7 cellular contexts compared by ENCODE assay signal in genomic region chr4:102869569-102870227, GRCh38. TPM values are rescaled to one million over a fixed set of nuclear protein-coding genes. Genes with fewer than 3 reads are reported as not detected.
A peak's percentile ranks its signal among the peaks of the same experiment; 100 is the strongest.
DNase-seq lines count a peak whose midpoint lies in the region; ATAC-seq, FAIRE-seq and TF ChIP-seq lines count a peak whose summit lies in the region.

No MANE protein-coding gene starts in this region.

- CTCF ChIA-PET in GM12878 (lab: Yijun Ruan, JAX), result interaction anchor here (1.0 to 4.7 kb wide), 2 partner anchors 41 to 44 kb away, joined by 4 to 30 read pairs; partner anchors contain the start of gene UBE2D3

- TF ChIP-seq POLR2A in GM12878 (IDR thresholded peaks at IDR 0.05; ENCODE audit: low read depth, low read length), result no peak

- H3K27me3 ChIP-seq in Loucy (ENCODE audit: insufficient read depth, low read length, poor library complexity, severe bottlenecking) (no peaks in the 10 kb centered on the region), GM12878 (replicated peaks in 1 of 2; ENCODE audit: control insufficient read depth in 2 of 2, insufficient read depth in 2 of 2, low read length in 1 of 2) (no peaks in the 10 kb centered on the region), lower lobe of right lung (ENCODE audit: low read depth) (no peaks in the 10 kb centered on the region), tibial artery (no peaks in the 10 kb centered on the region)

- no peak for TF ChIP-seq EP300 in GM12878 (IDR thresholded peaks at IDR 0.05; ENCODE audit: borderline replicate concordance in 1 of 2, control insufficient read depth in 1 of 2, low read depth in 2 of 2, low read length in 2 of 2)

- H3K27ac ChIP-seq in GM12878 (ENCODE audit: control insufficient read depth, insufficient read depth) (peak overlapping the region; percentile 98), lower lobe of right lung (peak overlapping the region; percentile 94), tibial artery (peak overlapping the region; percentile 93 to 97)

- H3K4me3 ChIP-seq in GM12875 (ENCODE audit: low read depth, low read length) (peak overlapping the region; percentile 57), Loucy (ENCODE audit: low read length, poor library complexity, severe bottlenecking) (peak overlapping the region; percentile 78), GM12878 (peak overlapping the region; percentile 70), lower lobe of right lung (peak overlapping the region; percentile 78), tibial artery (peak overlapping the region; percentile 64 to 72)

- H3K36me3 ChIP-seq in Loucy (ENCODE audit: insufficient read depth, low read length) (no peaks in the 10 kb centered on the region), GM12878 (ENCODE audit: control insufficient read depth in 2 of 2, insufficient read depth in 2 of 2, low read length in 1 of 2) (peaks cover 0 to 3% of the 10 kb centered on the region in 2 experiments; a peak in 1 of 4 replicates), lower lobe of right lung (peaks cover under 1% of the 10 kb centered on the region), tibial artery (no peaks in the 10 kb centered on the region)

- ATAC-seq in GM21529 (IDR thresholded peaks at IDR 0.05; ENCODE audit: unreplicated experiment) (peak; percentile 23), GM12878 (peak; percentile 39), lower lobe of right lung (no peak)

- RAD21 ChIA-PET in GM12878 (lab: Charles Lee; ENCODE audit: unreplicated experiment), result interaction anchor here (1.2 to 7.4 kb wide), 4 partner anchors 14 to 205 kb away, joined by 3 to 139 read pairs (median 7); partner anchors contain the start of gene UBE2D3

- SMC1A ChIA-PET in GM12878 (lab: Charles Lee; ENCODE audit: uncharacterized antibody, unreplicated experiment), result interaction anchor here (0.9 to 5.4 kb wide), 3 partner anchors 44 to 58 kb away, joined by 3 to 91 read pairs (median 16); partner anchors contain the start of gene UBE2D3

- H3K9ac ChIP-seq in Loucy (ENCODE audit: low read depth, low read length, poor library complexity, severe bottlenecking), result peak overlapping the region; percentile 71
- peak overlapping the region; percentile 97 for H3K9ac ChIP-seq in GM12878 (ENCODE audit: control insufficient read depth, insufficient read depth, low read length)

- 2% methylated on average over 19 of the region's 19 CpGs for WGBS in GM12878 (ENCODE audit: insufficient coverage, insufficient replicate concordance, low lambda C conversion rate, missing lambda C conversion rate)

- DNase-seq in GM12878 (ENCODE audit: low read depth, low spot score) (no peak), lower lobe of right lung (no peak), tibial artery (peak in 1 of 2 donors; percentile 21), GOT3 (lab: John Stamatoyannopoulos, UW) (no peak)

- TF ChIP-seq RAD21 in GM12878 (IDR thresholded peaks at IDR 0.05; ENCODE audit: insufficient read depth, low read depth, low read length), result no peak

- H3K4me1 ChIP-seq in Loucy (ENCODE audit: insufficient read depth, low read length, poor library complexity, severe bottlenecking), result peaks cover 54% of the 10 kb centered on the region
- peaks cover 5% of the 10 kb centered on the region; the same call in 1 of the 2 replicates for H3K4me1 ChIP-seq in GM12878 (ENCODE audit: control insufficient read depth, insufficient read depth, low read length)
- peaks cover 31% of the 10 kb centered on the region for H3K4me1 ChIP-seq in lower lobe of right lung
- H3K4me1 ChIP-seq in tibial artery, result peaks cover 0 to 29% (median 2%) of the 10 kb centered on the region in 4 donors

- H4K20me1 ChIP-seq in Loucy (ENCODE audit: insufficient read depth, low read length, poor library complexity, severe bottlenecking), result peaks cover 44% of the 10 kb centered on the region
- no peaks in the 10 kb centered on the region for H4K20me1 ChIP-seq in GM12878 (ENCODE audit: control insufficient read depth, insufficient read depth)

- intact Hi-C loops in GM12878 (cut with micrococcal nuclease; ENCODE audit: unreplicated experiment) (loop anchor here (2.0 to 10.0 kb wide), 5 partner anchors 107 to 525 kb away; partner anchors contain the start of genes MANBA, NFKB1 and SLC39A8), lower lobe of right lung (cut with DNase I) (no loop called here), tibial artery (cut with DNase I; ENCODE audit: low total_unique reads) (loop anchor here (2.0 to 5.0 kb wide), 2 partner anchors 109 to 148 kb away; partner anchors contain the start of genes MANBA and SLC9B1)

- no peak for TF ChIP-seq CTCF in GM12875 (IDR thresholded peaks at IDR 0.05; ENCODE audit: borderline replicate concordance, insufficient read depth, low read depth, low read length)
- TF ChIP-seq CTCF in Loucy (conservative IDR thresholded peaks at IDR 0.05; ENCODE audit: low read length), result no peak
- no peak for TF ChIP-seq CTCF in GM12878 (IDR thresholded peaks at IDR 0.05 in 2 of 3, conservative IDR thresholded peaks at IDR 0.05 in 1 of 3; ENCODE audit: control insufficient read depth in 2 of 3, extremely low read depth in 1 of 3, insufficient read depth in 1 of 3, low read depth in 3 of 3, low read length in 3 of 3)
- no peak for TF ChIP-seq CTCF in lower lobe of right lung (IDR thresholded peaks at IDR 0.05)
- TF ChIP-seq CTCF in tibial artery (IDR thresholded peaks at IDR 0.05), result no peak

- H3K79me2 ChIP-seq in Loucy (ENCODE audit: insufficient read depth, low read length), result peaks cover 86% of the 10 kb centered on the region
- peaks cover 78% of the 10 kb centered on the region for H3K79me2 ChIP-seq in GM12878 (ENCODE audit: control insufficient read depth, insufficient read depth, low read length)

- H2AFZ ChIP-seq in Loucy (ENCODE audit: low read length) (peak overlapping the region; percentile 85), GM12878 (ENCODE audit: control insufficient read depth, low read depth, low read length) (peak overlapping the region; percentile 96)

- peaks cover 5% of the 10 kb centered on the region; the same call in 1 of the 2 replicates for H3F3A ChIP-seq in Loucy (ENCODE audit: low read depth)

- BruUV-seq in GM12878 (replicated peaks; lab: Mats Ljungman, UMichigan), result TSS peak; percentile 59

- H3K4me2 ChIP-seq in Loucy (ENCODE audit: low read depth, low read length, poor library complexity, severe bottlenecking) (peak overlapping the region; percentile 78), GM12878 (ENCODE audit: control insufficient read depth, insufficient read depth) (peak overlapping the region; percentile 94)

- no peaks in the 10 kb centered on the region for H3K9me2 ChIP-seq in Loucy (replicated peaks; ENCODE audit: low read depth, low read length)

- in situ Hi-C loops in GM12878 (cut with MboI), result no loop called here

- H3K9me3 ChIP-seq in Loucy (ENCODE audit: insufficient read depth, low read depth, low read length), result no peaks in the 10 kb centered on the region
- peaks cover 2% of the 10 kb centered on the region; the same call in 2 of the 3 replicates for H3K9me3 ChIP-seq in GM12878 (replicated peaks; ENCODE audit: control insufficient read depth, insufficient read depth, low read length)
- H3K9me3 ChIP-seq in lower lobe of right lung, result no peaks in the 10 kb centered on the region
- H3K9me3 ChIP-seq in tibial artery, result no peaks in the 10 kb centered on the region

- POLR2A ChIA-PET in GM12878 (lab: Charles Lee), result interaction anchor here (0.9 to 5.4 kb wide), 5 partner anchors 44 to 367 kb away, joined by 3 to 164 read pairs (median 7); partner anchors contain the start of genes MANBA and UBE2D3

- FAIRE-seq in GM12878 (lab: Jason Lieb, UNC), result no peak

TF ChIP-seq in GM12878, 131 proteins besides CTCF, POLR2A, EP300 and RAD21 (continues in another document):
- TF ChIP-seq EGR1 (IDR thresholded peaks at IDR 0.05; ENCODE audit: borderline replicate concordance in 1 of 2, low read depth in 2 of 2, low read length in 2 of 2) (0 out of 3 replicates have a peak, but pooled peaks of 1 of the 2 experiments have one; percentile 36), SMAD1 (IDR thresholded peaks at IDR 0.05; ENCODE audit: low read depth, partially characterized antibody) (peak; percentile 13), FOXM1 (IDR thresholded peaks at IDR 0.05; ENCODE audit: low read depth, low read length) (peak; percentile 54; the same call in 1 of the 2 replicates)

RNA-seq across cellular contexts. Expression of gene CISD2, which starts 0.9 kb away (rescaled TPM):
- 8.6 and 10.1 TPM in 2 replicates for total RNA-seq in GM12878 (2013; cell fraction: nucleolus; rRNA removed)
- total RNA-seq in GM12878 (2014; rRNA removed), result 33.4 and 39.6 TPM in 2 replicates
- total RNA-seq in GM12878 (2014; rRNA removed; fragmentation: Illumina TruSeq; extraction: Trizol), result 34.0 and 35.4 TPM in 2 replicates
- 29.1 and 31.7 TPM in 2 replicates for total RNA-seq in GM12878 (2021)
- polyA plus RNA-seq in GM12878 (2011; ENCODE audit: low read depth), result 11.5 TPM
- 42.4 and 75.5 TPM in 2 replicates for polyA plus RNA-seq in GM12878 (2011; rRNA removed)
- 15.0 and 23.2 TPM in 2 replicates for polyA plus RNA-seq in GM12878 (2011; cell fraction: cytosol; rRNA removed)
- polyA plus RNA-seq in GM12878 (2011; cell fraction: nucleus; rRNA removed), result 10.7 and 11.9 TPM in 2 replicates
- polyA plus RNA-seq in GM12878 (2012), result 29.2 and 31.4 TPM in 2 replicates
- polyA plus RNA-seq in GM12878 (2014; fragmentation: Illumina TruSeq; extraction: Trizol), result 31.4 and 36.2 TPM in 2 replicates
- polyA plus RNA-seq in GM12878 (2014; fragmentation: Nextera tagmentation; extraction: Ambion mirVana), result 10 to 100 TPM; 52.3 to 55.9 TPM
- polyA plus RNA-seq in GM12878 (2014; rRNA removed), result 28.6 and 29.5 TPM in 2 replicates
- 100 to 1,000 TPM; 128 to 132 TPM for polyA plus RNA-seq in GM12878 (2016; fragmentation: Nextera tagmentation; extraction: Ambion mirVana)
- 12.0 and 13.4 TPM in 2 replicates for polyA minus RNA-seq in GM12878 (2011; rRNA and poly(A)+ RNA removed)
- polyA minus RNA-seq in GM12878 (2011; cell fraction: cytosol; rRNA and poly(A)+ RNA removed), result 5.3 and 11.3 TPM in 2 replicates
- polyA minus RNA-seq in GM12878 (2011; cell fraction: nucleus; rRNA and poly(A)+ RNA removed), result 3.0 and 4.2 TPM in 2 replicates
- total RNA-seq in lower lobe of right lung, result 28.5 TPM

RNA-seq across cellular contexts. Expression of gene UBE2D3, which starts 42.3 kb away (rescaled TPM):
- total RNA-seq in GM12878 (2013; cell fraction: nucleolus; rRNA removed), result 344 and 349 TPM in 2 replicates
- total RNA-seq in GM12878 (2014; rRNA removed) (496 and 526 TPM in 2 replicates), GM12878 (2014; rRNA removed; fragmentation: Illumina TruSeq; extraction: Trizol) (304 and 308 TPM in 2 replicates), GM12878 (2021) (284 and 293 TPM in 2 replicates), lower lobe of right lung (289 TPM)
- 341 TPM for polyA plus RNA-seq in GM12878 (2011; ENCODE audit: low read depth)
- polyA plus RNA-seq in GM12878 (2011; rRNA removed) (572 and 603 TPM in 2 replicates), GM12878 (2014; fragmentation: Illumina TruSeq; extraction: Trizol) (532 and 673 TPM in 2 replicates), GM12878 (2014; fragmentation: Nextera tagmentation; extraction: Ambion mirVana) (100 to 1,000 TPM; 162 to 186 TPM), GM12878 (2014; rRNA removed) (329 and 344 TPM in 2 replicates), GM12878 (2016; fragmentation: Nextera tagmentation; extraction: Ambion mirVana) (100 to 1,000 TPM; 460 to 472 TPM)
- 397 and 415 TPM in 2 replicates for polyA plus RNA-seq in GM12878 (2011; cell fraction: cytosol; rRNA removed)
- 332 and 396 TPM in 2 replicates for polyA plus RNA-seq in GM12878 (2011; cell fraction: nucleus; rRNA removed)
- 276 and 301 TPM in 2 replicates for polyA plus RNA-seq in GM12878 (2012)
- 260 and 370 TPM in 2 replicates for polyA minus RNA-seq in GM12878 (2011; rRNA and poly(A)+ RNA removed)
- 167 and 178 TPM in 2 replicates for polyA minus RNA-seq in GM12878 (2011; cell fraction: cytosol; rRNA and poly(A)+ RNA removed)
- polyA minus RNA-seq in GM12878 (2011; cell fraction: nucleus; rRNA and poly(A)+ RNA removed), result 166 and 308 TPM in 2 replicates

Comparison
In these comparisons a context has a peak if more than half of its experiments do, and no peak if none do; other contexts are left out.
1. ATAC-seq: peak in GM21529 (single experiment) and GM12878 (single experiment); none in lower lobe of right lung (0 of 2).
2. Peak in every context shown above with its lines, with median percentiles within 50 percentile points of each other: H3K4me3 ChIP-seq and H3K27ac ChIP-seq.